1 cellular context compared by ENCODE assay signal in genomic region chr16:14196539-14196938, GRCh38.
TF ChIP-seq lines count a peak whose summit lies in the region.

No MANE protein-coding gene starts in this region.

TF ChIP-seq in HepG2, 621 proteins besides CTCF, POLR2A, EP300 and RAD21 (continued from another document):
- peak; percentile 29; the same call in 1 of the 2 replicates for TF ChIP-seq AHDC1 (CRISPR knock-in tag; IDR thresholded peaks at IDR 0.05; ENCODE audit: borderline replicate concordance)
- TF ChIP-seq SOX5 (CRISPR knock-in tag; IDR thresholded peaks at IDR 0.05; ENCODE audit: borderline replicate concordance) = 0 out of 2 replicates have a peak, but pooled peaks have one; percentile 12
